Comparison of ENCODE assay signal across 1 cellular context in genomic region chr3:66038384-66038725, GRCh38.
A peak's percentile ranks its signal among the peaks of the same experiment; 100 is the strongest.
TF ChIP-seq lines count a peak whose summit lies in the region.

No MANE protein-coding gene starts in this region.

TF ChIP-seq in HepG2, 621 proteins besides CTCF, POLR2A, EP300 and RAD21 (continued from another document and continues in another):
- TF ChIP-seq E2F2 (CRISPR knock-in tag; IDR thresholded peaks at IDR 0.05; ENCODE audit: borderline replicate concordance) (0 out of 2 replicates have a peak, but pooled peaks have one; percentile 55), MEIS1 (CRISPR knock-in tag; IDR thresholded peaks at IDR 0.05; ENCODE audit: borderline replicate concordance) (no peak), SRSF9 (IDR thresholded peaks at IDR 0.05; ENCODE audit: borderline replicate concordance, insufficient read depth, low read depth, low read length, poor library complexity, severe bottlenecking) (no peak), MTF1 (CRISPR knock-in tag; IDR thresholded peaks at IDR 0.05) (no peak), ZNF574 (CRISPR knock-in tag; IDR thresholded peaks at IDR 0.05) (no peak), MLX (CRISPR knock-in tag; IDR thresholded peaks at IDR 0.05) (no peak), ZNF768 (CRISPR knock-in tag; IDR thresholded peaks at IDR 0.05) (no peak), ZNF331 (CRISPR knock-in tag; IDR thresholded peaks at IDR 0.05) (no peak), ZNF430 (CRISPR knock-in tag; IDR thresholded peaks at IDR 0.05) (no peak), ZNF629 (CRISPR knock-in tag; conservative IDR thresholded peaks at IDR 0.05) (peak; percentile 24; the same call in 1 of the 2 replicates), ZNF329 (CRISPR knock-in tag; IDR thresholded peaks at IDR 0.05; ENCODE audit: low read depth) (no peak), ZNF639 (CRISPR knock-in tag; conservative IDR thresholded peaks at IDR 0.05) (peak; percentile 94), ZNF382 (CRISPR knock-in tag; IDR thresholded peaks at IDR 0.05; ENCODE audit: borderline replicate concordance) (no peak), PREB (CRISPR knock-in tag; IDR thresholded peaks at IDR 0.05) (no peak), PBX2 (CRISPR knock-in tag; IDR thresholded peaks at IDR 0.05) (no peak), NR3C1 (CRISPR knock-in tag; IDR thresholded peaks at IDR 0.05) (no peak), GTF2F1 (IDR thresholded peaks at IDR 0.05; ENCODE audit: low read length) (no peak), HOXA3 (CRISPR knock-in tag; IDR thresholded peaks at IDR 0.05) (0 out of 2 replicates have a peak, but pooled peaks have one; percentile 15), NFIB (CRISPR knock-in tag; IDR thresholded peaks at IDR 0.05; ENCODE audit: borderline replicate concordance) (no peak), REST (IDR thresholded peaks at IDR 0.05; ENCODE audit: borderline replicate concordance in 1 of 2, low read depth in 1 of 2, low read length in 2 of 2) (no peak), RFXAP (CRISPR knock-in tag; IDR thresholded peaks at IDR 0.05; ENCODE audit: borderline replicate concordance) (peak; percentile 31; the same call in 1 of the 2 replicates), SIN3B (IDR thresholded peaks at IDR 0.05; ENCODE audit: low read length) (no peak), MED1 (CRISPR knock-in tag; IDR thresholded peaks at IDR 0.05) (peak; percentile 65), NCOR1 (IDR thresholded peaks at IDR 0.05; ENCODE audit: borderline replicate concordance, low read length) (no peak; the same call in 1 of the 2 replicates), ZNF747 (CRISPR knock-in tag; IDR thresholded peaks at IDR 0.05; ENCODE audit: borderline replicate concordance) (no peak), ZNF530 (CRISPR knock-in tag; IDR thresholded peaks at IDR 0.05; ENCODE audit: low read depth) (no peak), SNAPC2 (CRISPR knock-in tag; IDR thresholded peaks at IDR 0.05) (no peak), RBFOX2 (IDR thresholded peaks at IDR 0.05; ENCODE audit: low read depth, low read length) (peak; percentile 47; the same call in 1 of the 2 replicates), GMEB1 (CRISPR knock-in tag; IDR thresholded peaks at IDR 0.05; ENCODE audit: borderline replicate concordance) (no peak), HOXA5 (CRISPR knock-in tag; IDR thresholded peaks at IDR 0.05) (0 out of 2 replicates have a peak, but pooled peaks have one; percentile 16), IKZF1 (IDR thresholded peaks at IDR 0.05) (no peak), ZNF776 (CRISPR knock-in tag; IDR thresholded peaks at IDR 0.05) (no peak), NFYC (CRISPR knock-in tag; IDR thresholded peaks at IDR 0.05) (no peak), ZNF501 (CRISPR knock-in tag; IDR thresholded peaks at IDR 0.05) (no peak; the same call in 1 of the 2 replicates), ZNF737 (CRISPR knock-in tag; IDR thresholded peaks at IDR 0.05; ENCODE audit: borderline replicate concordance) (no peak), ATF4 (CRISPR knock-in tag; IDR thresholded peaks at IDR 0.05) (0 out of 4 replicates have a peak, but pooled peaks of 1 of the 2 experiments have one; percentile 31), YEATS4 (CRISPR knock-in tag; IDR thresholded peaks at IDR 0.05; ENCODE audit: borderline replicate concordance) (peak; percentile 59; the same call in 1 of the 2 replicates), BATF2 (CRISPR knock-in tag; IDR thresholded peaks at IDR 0.05) (0 out of 2 replicates have a peak, but pooled peaks have one; percentile 41), HDAC2 (CRISPR knock-in tag; IDR thresholded peaks at IDR 0.05) (peak; percentile 62; the same call in 1 of the 2 replicates), STAT6 (CRISPR knock-in tag; IDR thresholded peaks at IDR 0.05; ENCODE audit: borderline replicate concordance) (no peak), ZNF878 (CRISPR knock-in tag; IDR thresholded peaks at IDR 0.05) (no peak), NAIF1 (CRISPR knock-in tag; IDR thresholded peaks at IDR 0.05; ENCODE audit: borderline replicate concordance) (0 out of 2 replicates have a peak, but pooled peaks have one; percentile 63), HNF4A (CRISPR knock-in tag; IDR thresholded peaks at IDR 0.05) (peak; percentile 90)
